ENCODE assay signal across 28 cellular contexts in the genomic region with DNA sequence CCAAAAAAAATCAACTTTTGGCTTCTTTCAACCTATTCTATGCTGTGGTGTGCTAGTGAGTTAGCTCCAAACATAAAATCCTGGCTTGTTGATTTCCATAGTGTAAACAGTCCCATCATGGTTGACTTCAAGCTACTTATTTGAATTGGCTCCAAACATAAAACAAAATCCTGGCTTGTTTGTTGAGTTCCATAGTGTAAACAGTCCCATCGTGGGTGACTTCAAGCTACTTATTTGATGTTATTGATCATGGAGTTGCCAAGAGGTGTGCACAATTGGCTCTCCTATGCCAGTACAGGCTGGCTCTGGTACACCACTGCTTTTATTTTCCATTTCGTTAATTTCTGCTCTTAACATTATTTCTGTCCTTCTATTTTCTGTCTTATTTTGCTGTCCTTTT. TPM values are rescaled to one million over a fixed set of nuclear protein-coding genes. Genes with fewer than 3 reads are reported as not detected.
DNase-seq lines count a peak whose midpoint lies in the region; ATAC-seq, FAIRE-seq and TF ChIP-seq lines count a peak whose summit lies in the region.
"Had no signal": no experiment of that assay in that cellular context is flagged by ENCODE, and none has a peak within 500 bp of the region (broad histone marks: within the 10 kb centered on the region; RNA-seq: fewer than 3 reads in every experiment).

No MANE protein-coding gene starts in this region.

- H3K4me1 ChIP-seq in IMR-90 (ENCODE audit: control insufficient read depth, insufficient read depth, low read length) (no peaks in the 10 kb centered on the region), right lobe of liver (peaks cover 0 to 19% (median 5%) of the 10 kb centered on the region in 4 donors), kidney (ENCODE audit: control insufficient read depth in 1 of 2, insufficient read depth in 1 of 2, low read depth in 1 of 2, low read length in 2 of 2) (peaks cover 5 to 7% of the 10 kb centered on the region in 2 donors)

- peak overlapping the region; percentile 73 for H3K27ac Mint-ChIP-seq in activated naive CD4-positive, alpha-beta T cell treated with anti-CD3 and anti-CD28 coated beads, Interleukin-2, amount 50 U/mL, for 24 hours
- H3K27ac Mint-ChIP-seq: activated CD4-positive, alpha-beta memory T cell treated with anti-CD3 and anti-CD28 coated beads for 36 hours had no signal

- H3K9me3 ChIP-seq in IMR-90 (ENCODE audit: control insufficient read depth, insufficient read depth, low read length) (no peaks in the 10 kb centered on the region), right lobe of liver (no peaks in the 10 kb centered on the region), kidney (ENCODE audit: control insufficient read depth in 1 of 2, low read length in 2 of 2) (no peaks in the 10 kb centered on the region)
- H3K9me3 ChIP-seq: testis, vagina had no signal

- no peak overlapping the region for H3K4ac ChIP-seq in IMR-90 (ENCODE audit: low read depth, low read length)

- FAIRE-seq in kidney (lab: Jason Lieb, UNC): no peak
- FAIRE-seq: keratinocyte, small intestine had no signal

- no peak for DNase-seq in activated naive CD4-positive, alpha-beta T cell treated with Interleukin-2 at 50 U/mL for 16 hours
- DNase-seq in IMR-90 (no peak), right lobe of liver (no peak), globus pallidus (ENCODE audit: low spot score) (no peak), kidney (no peak), DMS153 treated with DMSO at 0.1 percent for 48 hours (lab: John Stamatoyannopoulos, UW; ENCODE audit: unreplicated experiment) (no peak)
- DNase-seq: activated CD4-positive, alpha-beta memory T cell treated with anti-CD3 and anti-CD28 coated beads for 36 hours; activated naive CD4-positive, alpha-beta T cell treated with anti-CD3 and anti-CD28 coated beads for 36 hours; anterior cingulate cortex; CD4-positive, CD25-positive, alpha-beta regulatory T cell; central memory CD4-positive, alpha-beta T cell; DMS 273 treated with DMSO at 0.1 percent for 48 hours; dorsolateral prefrontal cortex; foreskin fibroblast; GF-D8; HCEC 1CT; MV-4-11; NCI-H1694; occipital lobe; small intestine; stimulated activated CD4-positive, alpha-beta T cell treated with anti-CD3 and anti-CD28 coated beads, Interleukin-2, amount 100 ng/mL, for 48 hours; stimulated activated naive CD4-positive, alpha-beta T cell; testis; WERI-Rb-1 had no signal

- H2BK20ac ChIP-seq in IMR-90 (ENCODE audit: low read depth, low read length): no peak overlapping the region

- peak overlapping the region; percentile 99 for H3K4me3 Mint-ChIP-seq in activated naive CD4-positive, alpha-beta T cell treated with anti-CD3 and anti-CD28 coated beads, Interleukin-2, amount 50 U/mL, for 24 hours

- no CpG with 5 or more reads among the region's 2 CpGs for WGBS in IMR-90 (ENCODE audit: extremely low coverage in 2 of 2, insufficient read length in 1 of 2), 2 experiments
- WGBS in right lobe of liver (ENCODE audit: insufficient coverage, low coverage, low lambda C conversion rate, missing lambda C conversion rate): 21% methylated on average over 2 of the region's 2 CpGs

- no peak overlapping the region for H3K4me2 ChIP-seq in IMR-90 (ENCODE audit: low read depth, low read length)

- POLR2A ChIA-PET in IMR-90 (lab: Charles Lee; ENCODE audit: unreplicated experiment): no interaction called here

- TF ChIP-seq POLR2A in IMR-90 (IDR thresholded peaks at IDR 0.05; ENCODE audit: low read depth, low read length) (no peak), right lobe of liver (IDR thresholded peaks at IDR 0.05) (no peak)

- no peak overlapping the region for H2BK120ac ChIP-seq in IMR-90 (ENCODE audit: low read depth, low read length)

- H3K4me1 Mint-ChIP-seq in activated naive CD4-positive, alpha-beta T cell treated with anti-CD3 and anti-CD28 coated beads, Interleukin-2, amount 50 U/mL, for 24 hours: peaks cover 60% of the 10 kb centered on the region

- H2AK5ac ChIP-seq in IMR-90 (ENCODE audit: low read depth, low read length): no peak overlapping the region

- H3K23ac ChIP-seq in IMR-90 (ENCODE audit: low read depth, low read length): no peak overlapping the region

- in situ Hi-C loops in IMR-90 (cut with MboI; ENCODE audit: low sequenced_read_pairs): no loop called here

- no peaks in the 10 kb centered on the region for H3K27me3 ChIP-seq in IMR-90 (ENCODE audit: control insufficient read depth, insufficient read depth, low read length)
- H3K27me3 ChIP-seq in right lobe of liver: no peaks in the 10 kb centered on the region
- H3K27me3 ChIP-seq: dorsolateral prefrontal cortex, testis, vagina had no signal

- H2AFZ ChIP-seq in IMR-90 (replicated peaks; ENCODE audit: low read length, poor library complexity): no peak overlapping the region

- H3K79me1 ChIP-seq in IMR-90 (ENCODE audit: low read depth in 1 of 2, low read length in 2 of 2): peaks cover 18 to 30% of the 10 kb centered on the region in 2 experiments; a peak in 3 of 4 replicates

- no peaks in the 10 kb centered on the region for H3K27me3 Mint-ChIP-seq in activated naive CD4-positive, alpha-beta T cell treated with anti-CD3 and anti-CD28 coated beads, Interleukin-2, amount 50 U/mL, for 24 hours
- H3K27me3 Mint-ChIP-seq: activated CD4-positive, alpha-beta memory T cell treated with anti-CD3 and anti-CD28 coated beads for 36 hours; CD4-positive, CD25-positive, alpha-beta regulatory T cell had no signal

- H3K36me3 Mint-ChIP-seq in activated naive CD4-positive, alpha-beta T cell treated with anti-CD3 and anti-CD28 coated beads, Interleukin-2, amount 50 U/mL, for 24 hours: peaks cover 4% of the 10 kb centered on the region

- no peak overlapping the region for H3K18ac ChIP-seq in IMR-90 (ENCODE audit: low read depth, low read length)

- H2BK15ac ChIP-seq in IMR-90 (ENCODE audit: low read depth, low read length): no peak overlapping the region

- peaks cover 5% of the 10 kb centered on the region for H3K36me3 ChIP-seq in IMR-90 (ENCODE audit: control insufficient read depth, insufficient read depth, low read length)
- H3K36me3 ChIP-seq in right lobe of liver: peaks cover 0 to 6% (median 3%) of the 10 kb centered on the region in 4 donors
- H3K36me3 ChIP-seq in kidney (ENCODE audit: control insufficient read depth in 1 of 2, insufficient read depth in 2 of 2, low read length in 2 of 2): peaks cover 4 to 6% of the 10 kb centered on the region in 2 donors

- no peaks in the 10 kb centered on the region for H4K20me1 ChIP-seq in IMR-90 (ENCODE audit: insufficient read depth, low read length)

- no peak for TF ChIP-seq RAD21 in IMR-90 (IDR thresholded peaks at IDR 0.05; ENCODE audit: low read length)

- no peak overlapping the region for H2AK9ac ChIP-seq in IMR-90 (replicated peaks; ENCODE audit: low read depth, low read length, poor library complexity)

- H3K9me3 Mint-ChIP-seq in activated naive CD4-positive, alpha-beta T cell treated with anti-CD3 and anti-CD28 coated beads, Interleukin-2, amount 50 U/mL, for 24 hours: no peaks in the 10 kb centered on the region
- H3K9me3 Mint-ChIP-seq: activated CD4-positive, alpha-beta memory T cell treated with anti-CD3 and anti-CD28 coated beads for 36 hours; activated naive CD4-positive, alpha-beta T cell treated with anti-CD3 and anti-CD28 coated beads for 36 hours; CD4-positive, CD25-positive, alpha-beta regulatory T cell had no signal

- no peak for TF ChIP-seq CTCF in IMR-90 (conservative IDR thresholded peaks at IDR 0.05; ENCODE audit: low read depth, low read length)
- TF ChIP-seq CTCF in VCaP (conservative IDR thresholded peaks at IDR 0.05): no peak; the same call in 1 of the 2 replicates
- no peak for TF ChIP-seq CTCF in right lobe of liver (IDR thresholded peaks at IDR 0.05)
- no peak for TF ChIP-seq CTCF in kidney (IDR thresholded peaks at IDR 0.05; ENCODE audit: borderline replicate concordance, extremely low read depth, insufficient read depth)

- CTCF ChIA-PET in IMR-90 (lab: Yijun Ruan, JAX): no interaction called here

- H3K27ac ChIP-seq in IMR-90 (ENCODE audit: insufficient read depth, low read length) (no peak overlapping the region), VCaP (0 out of 2 replicates have a peak overlapping the region, but pooled peaks have one; percentile 96), right lobe of liver (peak overlapping the region in 2 of 3 donors; percentile 5 to 32), kidney (ENCODE audit: low read depth in 2 of 2, low read length in 2 of 2) (no peak overlapping the region)
- H3K27ac ChIP-seq: testis, vagina, WERI-Rb-1 had no signal

- no peak overlapping the region for H4K8ac ChIP-seq in IMR-90 (ENCODE audit: low read depth in 2 of 2, low read length in 2 of 2)

- H3K56ac ChIP-seq in IMR-90 (ENCODE audit: extremely low read depth, insufficient read depth, low read length): no peak overlapping the region

- H3K9ac ChIP-seq in IMR-90 (ENCODE audit: low read depth, low read length): no peak overlapping the region
- no peak overlapping the region for H3K9ac ChIP-seq in kidney (ENCODE audit: low read length in 2 of 2)

- H3K9me1 ChIP-seq in IMR-90 (ENCODE audit: insufficient read depth, low read length): 0 out of 2 replicates have a peak, but pooled peaks cover 2% of the 10 kb centered on the region

- no peak overlapping the region for H4K91ac ChIP-seq in IMR-90 (ENCODE audit: insufficient read depth, low read depth, low read length)

- no peak for ATAC-seq in IMR-90 (ENCODE audit: low read depth)
- ATAC-seq in right lobe of liver: peak; percentile 46 to 68 (median 58)

- no peak overlapping the region for H3K14ac ChIP-seq in IMR-90 (replicated peaks; ENCODE audit: low read depth, low read length)

- no TSS peak for BruUV-seq in IMR-90 (replicated peaks; lab: Mats Ljungman, UMichigan)

- H3K4me3 ChIP-seq in IMR-90 (ENCODE audit: insufficient read depth, low read depth, low read length) (no peak overlapping the region), right lobe of liver (peak overlapping the region in 2 of 3 donors; percentile 1 to 9), kidney (ENCODE audit: low read length in 2 of 2) (no peak overlapping the region)
- H3K4me3 ChIP-seq: testis, vagina had no signal

- intact Hi-C loops in IMR-90 (cut with micrococcal nuclease) (loop anchor here (5.0 kb wide), 1 partner anchor 159 kb away; no protein-coding TSS in a partner anchor), right lobe of liver (cut with DNase I) (no loop called here), kidney (cut with DNase I) (no loop called here)

- H4K5ac ChIP-seq in IMR-90 (ENCODE audit: low read depth, low read length): peak overlapping the region; percentile 49; the same call in 1 of the 2 replicates

- no peak overlapping the region for H2BK5ac ChIP-seq in IMR-90 (ENCODE audit: low read depth, low read length, poor library complexity, severe bottlenecking)

- dilution Hi-C loops in IMR-90 (cut with HindIII; ENCODE audit: low sequenced_read_pairs, unreplicated experiment): no loop called here

TF ChIP-seq in IMR-90, 13 proteins besides CTCF, POLR2A, EP300 and RAD21 (continues in another document):
- TF ChIP-seq MAFK (IDR thresholded peaks at IDR 0.05; ENCODE audit: low read depth, low read length) (no peak), CHD1 (IDR thresholded peaks at IDR 0.05; ENCODE audit: low read depth, low read length) (no peak)

RNA-seq across cellular contexts. Expression of gene COA6, which starts 1.8 kb away (rescaled TPM):
- total RNA-seq in IMR-90 (2012; rRNA removed) (6.8 and 18.6 TPM in 2 replicates), right lobe of liver (10 to 100 TPM; 12.8 to 29.3 (median 16.2) TPM), kidney (21.2 TPM)
- polyA plus RNA-seq in IMR-90 (2012; rRNA removed) (14.0 and 14.3 TPM in 2 replicates), kidney (ENCODE audit: insufficient read depth, low read depth, low replicate concordance) (76.4 TPM)
- 22.4 and 29.7 TPM in 2 replicates for polyA plus RNA-seq in IMR-90 (2012; cell fraction: cytosol; rRNA removed)
- polyA plus RNA-seq in IMR-90 (2012; cell fraction: nucleus; rRNA removed; ENCODE audit: low replicate concordance): 7.4 and 9.4 TPM in 2 replicates

Comparison
In these comparisons a context has a peak if more than half of its experiments do, and no peak if none do; other contexts are left out.
1. H3K27ac ChIP-seq: peak in VCaP (single experiment) and right lobe of liver (2 of 3); none in IMR-90 (single experiment) and kidney (0 of 2).
2. H3K4me3 ChIP-seq: peak in right lobe of liver (2 of 3); none in IMR-90 (single experiment) and kidney (0 of 2).